Comparison of ENCODE assay signal across 1 cellular context in genomic region chr16:15337974-15338605, GRCh38. TPM values are rescaled to one million over a fixed set of nuclear protein-coding genes. Genes with fewer than 3 reads are reported as not detected.
"Had no signal": no experiment of that assay in that cellular context is flagged by ENCODE, and none has a peak within 500 bp of the region (broad histone marks: within the 10 kb centered on the region; RNA-seq: fewer than 3 reads in every experiment).

No MANE protein-coding gene starts in this region.

RNA-seq across cellular contexts. Expression of gene NPIPA5, which starts 40.0 kb away (rescaled TPM):
- total RNA-seq: hepatocyte had no signal
